ENCODE assay signal across 8 cellular contexts in the genomic region with DNA sequence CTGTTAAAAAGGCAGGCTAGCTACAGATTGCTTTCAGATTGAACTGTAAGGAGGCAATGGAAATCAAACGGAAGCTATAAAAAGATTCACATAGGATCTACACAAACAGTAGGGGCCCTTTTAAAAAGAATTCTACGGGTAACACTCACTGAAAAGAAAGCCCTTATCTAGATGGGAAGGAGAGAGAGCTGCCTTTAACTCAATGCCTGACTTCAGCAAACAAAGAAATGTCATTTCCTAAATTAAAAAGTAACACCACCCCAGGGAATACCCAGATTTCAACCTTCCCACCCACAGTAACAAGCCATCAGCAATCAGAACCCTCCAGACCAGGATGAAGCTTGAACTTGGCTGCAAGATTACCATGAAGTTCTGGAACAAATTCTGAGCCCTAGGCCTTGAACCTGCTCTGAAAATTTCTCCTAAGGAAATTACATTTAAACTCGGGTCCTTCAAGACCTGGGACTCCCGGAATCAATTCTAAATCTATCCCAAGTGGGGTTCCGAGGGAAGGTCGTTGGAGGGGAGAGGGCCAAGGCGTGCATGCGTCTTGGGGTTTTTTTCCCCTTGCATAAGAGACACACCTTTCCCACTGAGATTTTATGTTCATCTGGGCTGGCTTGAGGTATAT. TPM values are rescaled to one million over a fixed set of nuclear protein-coding genes. Genes with fewer than 3 reads are reported as not detected.
A peak's percentile ranks its signal among the peaks of the same experiment; 100 is the strongest.
DNase-seq lines count a peak whose midpoint lies in the region; ATAC-seq and TF ChIP-seq lines count a peak whose summit lies in the region.

No MANE protein-coding gene starts in this region.

- H3K4me3 ChIP-seq in BJ (ENCODE audit: low read depth, low read length) (peak overlapping the region; percentile 92), breast epithelium (peak overlapping the region; percentile 79 to 91 (median 79)), mesodermal cell (ENCODE audit: extremely low read depth, insufficient read depth, low read length, poor library complexity, severe bottlenecking) (peak overlapping the region; percentile 58)
- peak overlapping the region; percentile 82 for H3K4me3 ChIP-seq in Jurkat, Clone E6-1 (ENCODE audit: low read length)

- ATAC-seq in HG03175 (IDR thresholded peaks at IDR 0.05; ENCODE audit: unreplicated experiment) (no peak), GM21529 (IDR thresholded peaks at IDR 0.05; ENCODE audit: unreplicated experiment) (no peak)

- 10 to 11% methylated on average over 2 to 3 of the region's 8 CpGs for WGBS in mesodermal cell (ENCODE audit: insufficient coverage in 2 of 2), 2 experiments

- TF ChIP-seq CTCF in BJ (IDR thresholded peaks at IDR 0.05; ENCODE audit: insufficient read depth, low read depth, low read length) (no peak), breast epithelium (IDR thresholded peaks at IDR 0.05) (no peak)

- no peak for TF ChIP-seq POLR2A in breast epithelium (IDR thresholded peaks at IDR 0.05)

- POLR2A ChIA-PET in BJ (lab: Charles Lee): interaction anchor here (0.6 to 0.8 kb wide), 2 partner anchors 45 to 348 kb away, joined by 3 to 7 read pairs; no protein-coding TSS in a partner anchor

- H3K27me3 ChIP-seq in BJ (ENCODE audit: control insufficient read depth, insufficient read depth, low read length): no peaks in the 10 kb centered on the region
- no peaks in the 10 kb centered on the region for H3K27me3 ChIP-seq in breast epithelium

- no peaks in the 10 kb centered on the region for H3K36me3 ChIP-seq in BJ (ENCODE audit: control insufficient read depth, insufficient read depth, low read length)
- no peaks in the 10 kb centered on the region for H3K36me3 ChIP-seq in breast epithelium
- peaks cover 5% of the 10 kb centered on the region for H3K36me3 ChIP-seq in mesodermal cell (ENCODE audit: control insufficient read depth, insufficient read depth, low read length)

- CTCF ChIA-PET in BJ (lab: Yijun Ruan, JAX): no interaction called here

- intact Hi-C loops in breast epithelium (cut with DNase I; ENCODE audit: low total_unique reads): no loop called here

- H3K27ac ChIP-seq in breast epithelium: peak overlapping the region; percentile 97 to 100
- H3K27ac ChIP-seq in mesodermal cell (ENCODE audit: low read depth, low read length, severe bottlenecking): peak overlapping the region; percentile 33

- DNase-seq in BJ (ENCODE audit: low read depth) (no peak), breast epithelium (ENCODE audit: low spot score in 2 of 2) (no peak), kidney tubule cell (ENCODE audit: low spot score) (no peak), NCI-H1105 treated with DMSO at 0.1 percent for 48 hours (lab: John Stamatoyannopoulos, UW) (no peak)
- no peak for DNase-seq in Jurkat, Clone E6-1 (ENCODE audit: low read depth, low spot score)

- H3K4me1 ChIP-seq in breast epithelium: peaks cover 0 to 3% of the 10 kb centered on the region in 2 donors
- H3K4me1 ChIP-seq in mesodermal cell (ENCODE audit: control insufficient read depth, insufficient read depth, low read length, poor library complexity, severe bottlenecking): peaks cover 6% of the 10 kb centered on the region

- H3K9me3 ChIP-seq in breast epithelium: no peaks in the 10 kb centered on the region
- H3K9me3 ChIP-seq in mesodermal cell (ENCODE audit: control insufficient read depth, low read length): no peaks in the 10 kb centered on the region

RNA-seq across cellular contexts. Expression of gene WSB2, which starts 1.2 kb away (rescaled TPM):
- 156 and 234 TPM in 2 replicates for polyA plus RNA-seq in BJ (2011; rRNA removed)
- polyA minus RNA-seq in BJ (2011; rRNA and poly(A)+ RNA removed): 238 and 393 TPM in 2 replicates
- polyA plus RNA-seq in Jurkat, Clone E6-1 (2012; ENCODE audit: insufficient read depth, insufficient read length): 70.4 TPM
- total RNA-seq in breast epithelium: 10 to 100 TPM; 26.2 to 51.4 (median 40.0) TPM
- polyA plus RNA-seq in mesodermal cell (2013, experiment 1 of 2): 50.9 TPM
- polyA plus RNA-seq in mesodermal cell (2013, experiment 2 of 2): 50.7 TPM

RNA-seq across cellular contexts. Expression of gene RFC5, which starts 43.3 kb away (rescaled TPM):
- polyA plus RNA-seq in BJ (2011; rRNA removed): 11.5 and 13.3 TPM in 2 replicates
- 6.8 and 7.8 TPM in 2 replicates for polyA minus RNA-seq in BJ (2011; rRNA and poly(A)+ RNA removed)
- 127 TPM for polyA plus RNA-seq in Jurkat, Clone E6-1 (2012; ENCODE audit: insufficient read depth, insufficient read length)
- total RNA-seq in breast epithelium: 10 to 100 TPM in 2 of 3 donors, 1 to 10 TPM in 1; 9.3 to 19.3 (median 16.1) TPM
- 23.5 TPM for polyA plus RNA-seq in mesodermal cell (2013, experiment 1 of 2)
- 22.2 TPM for polyA plus RNA-seq in mesodermal cell (2013, experiment 2 of 2)

RNA-seq across cellular contexts. Expression of gene VSIG10, which starts 44.1 kb away (rescaled TPM):
- 9.3 and 11.3 TPM in 2 replicates for polyA plus RNA-seq in BJ (2011; rRNA removed)
- polyA minus RNA-seq in BJ (2011; rRNA and poly(A)+ RNA removed): 14.4 and 22.8 TPM in 2 replicates
- polyA plus RNA-seq in Jurkat, Clone E6-1 (2012; ENCODE audit: insufficient read depth, insufficient read length): 12.0 TPM
- total RNA-seq in breast epithelium: 10 to 100 TPM; 30.2 to 39.3 (median 34.1) TPM
- 13.3 TPM for polyA plus RNA-seq in mesodermal cell (2013, experiment 1 of 2)
- polyA plus RNA-seq in mesodermal cell (2013, experiment 2 of 2): 13.5 TPM
